In genomic region chr2:197324801-197325200, GRCh38 we compare ENCODE assay signal across 10 cellular contexts.
DNase-seq lines count a peak whose midpoint lies in the region; ATAC-seq, FAIRE-seq and TF ChIP-seq lines count a peak whose summit lies in the region.
"Had no signal": no experiment of that assay in that cellular context is flagged by ENCODE, and none has a peak within 500 bp of the region (broad histone marks: within the 10 kb centered on the region; RNA-seq: fewer than 3 reads in every experiment).

No MANE protein-coding gene starts in this region.

- no peaks in the 10 kb centered on the region for H3K27me3 Mint-ChIP-seq in activated naive CD4-positive, alpha-beta T cell treated with anti-CD3 and anti-CD28 coated beads, Interleukin-2, amount 10 ng/mL, durations not matched to agents 7 days and 5 days

- H3K36me3 Mint-ChIP-seq in activated naive CD4-positive, alpha-beta T cell treated with anti-CD3 and anti-CD28 coated beads, Interleukin-2, amount 10 ng/mL, durations not matched to agents 7 days and 5 days = peaks cover 4% of the 10 kb centered on the region

- TF ChIP-seq POLR2A in H54 (IDR thresholded peaks at IDR 0.05; ENCODE audit: low read depth, low read length) = no peak

- FAIRE-seq in H54 (lab: Jason Lieb, UNC) = no peak

- ATAC-seq in HG02588 (IDR thresholded peaks at IDR 0.05; ENCODE audit: unreplicated experiment) (peak; percentile 83), HG03521 (IDR thresholded peaks at IDR 0.05; ENCODE audit: unreplicated experiment) (peak; percentile 85)
- ATAC-seq in stimulated activated naive CD8-positive, alpha-beta T cell treated with anti-CD3 and anti-CD28 coated beads, Interleukin-15, Interleukin-2, amounts not matched to agents 100 U/mL and 50 U/mL, for 24 hours = peak; percentile 13
- ATAC-seq: Panc1 had no signal

- H3K4me1 Mint-ChIP-seq in activated naive CD4-positive, alpha-beta T cell treated with anti-CD3 and anti-CD28 coated beads, Interleukin-2, amount 10 ng/mL, durations not matched to agents 7 days and 5 days = peaks cover 59% of the 10 kb centered on the region

- CTCF ChIA-PET in activated naive CD4-positive, alpha-beta T cell treated with anti-CD3 and anti-CD28 coated beads, Interleukin-2, amount 10 ng/mL, durations not matched to agents 7 days and 5 days (lab: Charles Lee) = interaction anchor here (0.9 to 1.5 kb wide), 3 partner anchors 13 to 112 kb away, joined by 3 to 5 read pairs (median 4); no protein-coding TSS in a partner anchor

- peak overlapping the region; percentile 86 for H3K27ac Mint-ChIP-seq in activated naive CD4-positive, alpha-beta T cell treated with anti-CD3 and anti-CD28 coated beads, Interleukin-2, amount 10 ng/mL, durations not matched to agents 7 days and 5 days

- peaks cover 1% of the 10 kb centered on the region for H3K9me3 Mint-ChIP-seq in activated naive CD4-positive, alpha-beta T cell treated with anti-CD3 and anti-CD28 coated beads, Interleukin-2, amount 10 ng/mL, durations not matched to agents 7 days and 5 days

- DNase-seq in activated naive CD4-positive, alpha-beta T cell treated with anti-CD3 and anti-CD28 coated beads, Interleukin-2, amount 10 ng/mL, durations not matched to agents 7 days and 5 days = no peak
- DNase-seq in activated naive CD4-positive, alpha-beta T cell (lab: John Stamatoyannopoulos, UW) = no peak
- DNase-seq in stimulated activated naive CD8-positive, alpha-beta T cell treated with anti-CD3 and anti-CD28 coated beads, Interleukin-15, Interleukin-2, amounts not matched to agents 100 U/mL and 50 U/mL, for 24 hours = no peak
- no peak for DNase-seq in T1000 (lab: John Stamatoyannopoulos, UW)
- no peak for DNase-seq in stimulated activated CD4-positive, alpha-beta T cell treated with anti-CD3 and anti-CD28 coated beads, Interleukin-2, amount 100 ng/mL, for 24 hours
- DNase-seq in H54 (ENCODE audit: insufficient read length, low spot score) = no peak
- DNase-seq: posterior cingulate gyrus had no signal

- H3K4me3 Mint-ChIP-seq in activated naive CD4-positive, alpha-beta T cell treated with anti-CD3 and anti-CD28 coated beads, Interleukin-2, amount 10 ng/mL, durations not matched to agents 7 days and 5 days = peak overlapping the region; percentile 35

Comparison
In these comparisons a context has a peak if more than half of its experiments do, and no peak if none do; other contexts are left out.
1. ATAC-seq: peak in every context shown above with its lines; median percentile 85 in HG03521; 83 in HG02588; 13 in stimulated activated naive CD8-positive, alpha-beta T cell treated with anti-CD3 and anti-CD28 coated beads, Interleukin-15, Interleukin-2, amounts not matched to agents 100 U/mL and 50 U/mL, for 24 hours.